In the genomic region with DNA sequence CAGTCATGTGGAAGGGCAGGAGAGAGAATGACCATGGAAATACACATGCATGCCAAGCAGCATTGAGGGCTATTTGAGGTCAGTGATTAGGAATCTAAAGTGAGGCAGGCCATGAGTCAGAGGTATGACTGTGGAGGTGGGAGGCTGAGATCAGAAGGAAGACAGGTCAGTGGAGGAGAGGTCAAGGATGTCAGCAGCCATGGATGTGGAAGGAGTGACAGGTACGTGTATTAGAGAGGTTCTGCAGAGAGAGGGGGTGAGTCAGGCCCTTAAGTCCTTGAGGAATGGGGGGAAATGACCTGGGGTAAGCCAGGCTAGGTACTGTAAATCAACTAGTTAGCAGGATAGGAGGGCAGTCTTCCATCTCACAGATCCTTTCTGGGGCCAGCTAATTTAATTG, we compare ENCODE assay signal across 1 cellular context.
TF ChIP-seq lines count a peak whose summit lies in the region.

No MANE protein-coding gene starts in this region.

TF ChIP-seq in SK-N-SH, 30 proteins besides CTCF, POLR2A, EP300 and RAD21 (continued from another document):
- TF ChIP-seq, protein P1, sequence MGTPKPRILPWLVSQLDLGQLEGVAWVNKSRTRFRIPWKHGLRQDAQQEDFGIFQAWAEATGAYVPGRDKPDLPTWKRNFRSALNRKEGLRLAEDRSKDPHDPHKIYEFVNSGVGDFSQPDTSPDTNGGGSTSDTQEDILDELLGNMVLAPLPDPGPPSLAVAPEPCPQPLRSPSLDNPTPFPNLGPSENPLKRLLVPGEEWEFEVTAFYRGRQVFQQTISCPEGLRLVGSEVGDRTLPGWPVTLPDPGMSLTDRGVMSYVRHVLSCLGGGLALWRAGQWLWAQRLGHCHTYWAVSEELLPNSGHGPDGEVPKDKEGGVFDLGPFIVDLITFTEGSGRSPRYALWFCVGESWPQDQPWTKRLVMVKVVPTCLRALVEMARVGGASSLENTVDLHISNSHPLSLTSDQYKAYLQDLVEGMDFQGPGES (IDR thresholded peaks at IDR 0.05; ENCODE audit: low read depth, low read length): no peak
